Comparison of ENCODE assay signal across 24 cellular contexts in the genomic region with DNA sequence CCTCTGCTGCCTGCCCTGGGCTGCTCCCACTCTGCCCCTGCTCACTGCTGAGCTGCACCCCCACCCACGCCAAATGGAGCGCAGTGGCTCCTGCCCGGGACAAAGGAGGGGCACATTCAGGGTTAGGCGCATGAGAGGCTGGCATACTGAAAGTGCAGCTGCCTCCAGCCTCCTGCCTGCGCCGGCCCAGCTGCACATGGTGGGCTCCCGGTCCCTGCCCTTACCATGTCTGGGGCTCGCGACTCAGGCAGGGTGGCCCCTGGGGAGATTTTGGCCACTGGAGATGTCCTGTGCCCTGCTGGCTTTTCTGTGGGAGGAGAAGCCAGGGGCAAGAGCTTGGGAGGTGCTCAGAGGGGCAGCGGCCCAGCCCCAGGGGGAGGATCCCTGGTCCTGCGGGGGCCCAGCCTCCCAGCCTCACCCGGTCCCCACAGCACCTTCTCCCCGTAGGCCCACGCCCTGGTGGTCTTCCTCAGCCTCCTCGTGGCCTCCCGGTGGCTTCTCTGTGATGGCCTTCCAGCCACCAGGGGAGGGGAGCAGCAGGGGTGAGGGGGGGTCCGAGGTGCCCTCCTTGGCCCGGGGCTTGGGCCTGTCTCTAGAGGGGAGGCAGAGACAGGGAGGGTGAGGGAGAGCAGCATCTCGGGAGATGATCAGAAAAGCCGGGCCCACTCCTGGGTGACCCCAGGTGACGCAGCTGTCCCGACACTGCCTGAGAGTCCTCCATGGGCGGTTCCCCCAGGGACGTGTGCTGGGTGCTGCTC. TPM values are rescaled to one million over a fixed set of nuclear protein-coding genes. Genes with fewer than 3 reads are reported as not detected.
"Had no signal": no experiment of that assay in that cellular context is flagged by ENCODE, and none has a peak within 500 bp of the region (broad histone marks: within the 10 kb centered on the region; RNA-seq: fewer than 3 reads in every experiment).

No MANE protein-coding gene starts in this region.

- H2AFZ ChIP-seq: parathyroid adenoma had no signal

- DNase-seq: naive thymus-derived CD8-positive, alpha-beta T cell; nephron progenitor cell; occipital lobe; ovary; posterior cingulate gyrus; psoas muscle; right cardiac atrium; right lobe of liver; sigmoid colon; small intestine; stimulated activated CD4-positive, alpha-beta T cell treated with anti-CD3 and anti-CD28 coated beads, Interleukin-15, amount 100 ng/mL, for 24 hours; stimulated activated CD4-positive, alpha-beta T cell treated with anti-CD3 and anti-CD28 coated beads, Interleukin-2, amount 100 ng/mL, for 24 hours; stimulated activated CD4-positive, alpha-beta T cell treated with anti-CD3 and anti-CD28 coated beads, Interleukin-2, amount 100 ng/mL, for 48 hours; stimulated activated CD4-positive, alpha-beta T cell treated with anti-CD3 and anti-CD28 coated beads, Interleukin-4, amount 100 ng/mL, for 24 hours; stimulated activated naive B cell treated with anti-CD40 and anti-IgM and Interleukin-4, amounts not matched to agents 10 μg/mL and 1 μg/mL and 100 μg/mL, for 72 hours; stimulated activated naive CD4-positive, alpha-beta T cell treated with Interleukin-2 at 50 U/mL for 16 hours; stomach; thyroid gland; trophoblast cell had no signal

- H3K27ac ChIP-seq: ovary, parathyroid adenoma, psoas muscle, right lobe of liver, sigmoid colon, stomach, thoracic aorta, thyroid gland, tibial nerve, upper lobe of left lung, vagina had no signal

- H3K4me1 ChIP-seq: parathyroid adenoma, psoas muscle, right lobe of liver had no signal

- H3K9me3 ChIP-seq: ovary, psoas muscle, right lobe of liver, sigmoid colon, stomach, thoracic aorta, thyroid gland, tibial nerve, upper lobe of left lung, vagina had no signal

- H3K36me3 ChIP-seq: ovary, right lobe of liver, sigmoid colon, stomach, thoracic aorta, thyroid gland, tibial nerve, upper lobe of left lung, vagina had no signal

- H3K9ac ChIP-seq: parathyroid adenoma had no signal

- H3K4me3 ChIP-seq: ovary, psoas muscle, right lobe of liver, sigmoid colon, stomach, thoracic aorta, thyroid gland, tibial nerve, upper lobe of left lung, vagina had no signal

- FAIRE-seq: small intestine had no signal

- H3K27me3 ChIP-seq: ovary, right lobe of liver, thyroid gland, upper lobe of left lung, vagina had no signal

RNA-seq across cellular contexts. Expression of a gene that starts 11.8 kb away (rescaled TPM):
- polyA plus RNA-seq: naive thymus-derived CD8-positive, alpha-beta T cell; ovary; right cardiac atrium had no signal
